10 cellular contexts compared by ENCODE assay signal in the genomic region with DNA sequence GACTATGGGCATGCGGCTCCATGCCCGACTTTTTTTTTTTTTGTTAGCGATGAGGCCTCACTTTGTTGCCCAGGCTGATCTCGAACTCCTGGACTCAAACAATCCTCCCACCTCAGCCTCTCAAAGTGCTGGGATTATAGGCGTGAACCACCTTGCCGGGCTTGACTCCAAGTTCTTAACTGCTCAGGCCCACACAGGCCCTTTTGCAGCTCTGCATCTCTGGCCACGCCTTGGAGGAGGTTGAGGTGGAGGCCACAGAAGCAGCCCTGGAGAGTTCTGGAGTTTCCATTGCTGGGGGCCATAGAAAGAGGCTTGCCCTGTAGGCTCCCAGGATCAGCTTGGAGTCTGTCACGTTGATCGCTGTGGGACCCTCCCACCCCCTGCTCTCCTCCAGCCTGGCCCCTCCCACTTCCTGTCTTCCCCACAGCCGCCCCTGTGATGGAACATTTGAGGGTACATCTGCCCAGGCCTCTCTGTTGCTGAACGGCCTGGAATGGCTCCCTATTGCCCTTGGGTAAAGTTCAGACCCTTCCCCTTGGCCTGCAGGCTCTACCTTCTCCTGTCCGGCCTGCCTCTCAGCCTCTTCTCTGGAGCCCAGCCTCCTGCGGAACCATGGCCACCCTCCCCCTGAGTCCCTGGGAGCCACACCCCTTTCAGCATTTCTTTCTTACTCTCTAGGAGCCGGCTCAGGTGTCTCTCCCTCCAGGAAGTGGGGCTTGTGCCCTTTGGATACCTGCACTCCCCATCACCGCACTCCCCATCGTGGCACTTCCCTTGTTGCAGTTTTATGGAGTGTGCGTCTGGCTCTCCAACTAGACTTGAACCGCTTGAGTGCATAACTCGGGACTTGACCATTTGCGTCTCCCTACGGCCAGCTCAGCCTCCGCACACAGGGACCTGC.
DNase-seq lines count a peak whose midpoint lies in the region; ATAC-seq and TF ChIP-seq lines count a peak whose summit lies in the region.
"Had no signal": no experiment of that assay in that cellular context is flagged by ENCODE, and none has a peak within 500 bp of the region (broad histone marks: within the 10 kb centered on the region; RNA-seq: fewer than 3 reads in every experiment).

No MANE protein-coding gene starts in this region.

- H3K27me3 ChIP-seq in HUES6 (ENCODE audit: control insufficient read depth, insufficient read depth, low read length), result no peaks in the 10 kb centered on the region
- H3K27me3 ChIP-seq in iPS-15b (ENCODE audit: control insufficient read depth, insufficient read depth, low read length), result peaks cover 7% of the 10 kb centered on the region

- TF ChIP-seq POLR2A in erythroblast (IDR thresholded peaks at IDR 0.05; ENCODE audit: low read length), result no peak

- ATAC-seq in HG02610 (IDR thresholded peaks at IDR 0.05; ENCODE audit: unreplicated experiment), result no peak

- peak; percentile 71 for DNase-seq in activated CD8-positive, alpha-beta memory T cell treated with anti-CD3 and anti-CD28 coated beads, Interleukin-2, amount 50 U/mL, for 4 hours
- DNase-seq in stimulated activated CD8-positive, alpha-beta memory T cell treated with anti-CD3 and anti-CD28 coated beads, Interleukin-12 subunit alpha, Interleukin-12 subunit beta, amount 100 ng/mL, for 1 hour (ENCODE audit: low read depth), result peak; percentile 45
- DNase-seq in LoVo (ENCODE audit: low spot score) (no peak), NCI-H2227 treated with DMSO at 0.1 percent for 48 hours (lab: John Stamatoyannopoulos, UW) (no peak), erythroblast (lab: John Stamatoyannopoulos, UW) (no peak)
- DNase-seq: NCI-H526 treated with DMSO at 0.1 percent for 48 hours had no signal

- H3K4me3 ChIP-seq in HUES6 (ENCODE audit: low read depth, low read length), result peak overlapping the region; percentile 75
- peak overlapping the region; percentile 76 for H3K4me3 ChIP-seq in iPS-15b (ENCODE audit: low read depth, low read length)
- H3K4me3 ChIP-seq: thoracic aorta had no signal

- no peaks in the 10 kb centered on the region for H3K9me3 ChIP-seq in HUES6 (ENCODE audit: control insufficient read depth, insufficient read depth, low read depth, low read length)
- H3K9me3 ChIP-seq in iPS-15b (ENCODE audit: control insufficient read depth, insufficient read depth, low read length), result no peaks in the 10 kb centered on the region
- H3K9me3 ChIP-seq: thoracic aorta had no signal

- H3K9ac ChIP-seq in HUES6 (ENCODE audit: low read length), result peak overlapping the region; percentile 83
- H3K9ac ChIP-seq in iPS-15b (ENCODE audit: low read depth, low read length), result peak overlapping the region; percentile 79

- H3K36me3 ChIP-seq in HUES6 (ENCODE audit: control insufficient read depth, insufficient read depth, low read length) (peaks cover under 1% of the 10 kb centered on the region; the same call in 1 of the 2 replicates), iPS-15b (ENCODE audit: control insufficient read depth, insufficient read depth, low read length) (no peaks in the 10 kb centered on the region)
- H3K36me3 ChIP-seq: thoracic aorta had no signal

- peak overlapping the region; percentile 67; the same call in 1 of the 2 replicates for H3K27ac ChIP-seq in HUES6 (ENCODE audit: low read depth, low read length)
- H3K27ac ChIP-seq: thoracic aorta had no signal

- H3K4me1 ChIP-seq in HUES6 (ENCODE audit: control insufficient read depth, insufficient read depth, low read length) (peaks cover 29% of the 10 kb centered on the region), iPS-15b (ENCODE audit: control insufficient read depth, insufficient read depth, low read length) (peaks cover 3% of the 10 kb centered on the region)

Comparison
In these comparisons a context has a peak if more than half of its experiments do, and no peak if none do; other contexts are left out.
1. DNase-seq: peak in activated CD8-positive, alpha-beta memory T cell treated with anti-CD3 and anti-CD28 coated beads, Interleukin-2, amount 50 U/mL, for 4 hours (single experiment) and stimulated activated CD8-positive, alpha-beta memory T cell treated with anti-CD3 and anti-CD28 coated beads, Interleukin-12 subunit alpha, Interleukin-12 subunit beta, amount 100 ng/mL, for 1 hour (single experiment); none in LoVo (single experiment), NCI-H2227 treated with DMSO at 0.1 percent for 48 hours (single experiment) and erythroblast (0 of 2).